In the genomic region with DNA sequence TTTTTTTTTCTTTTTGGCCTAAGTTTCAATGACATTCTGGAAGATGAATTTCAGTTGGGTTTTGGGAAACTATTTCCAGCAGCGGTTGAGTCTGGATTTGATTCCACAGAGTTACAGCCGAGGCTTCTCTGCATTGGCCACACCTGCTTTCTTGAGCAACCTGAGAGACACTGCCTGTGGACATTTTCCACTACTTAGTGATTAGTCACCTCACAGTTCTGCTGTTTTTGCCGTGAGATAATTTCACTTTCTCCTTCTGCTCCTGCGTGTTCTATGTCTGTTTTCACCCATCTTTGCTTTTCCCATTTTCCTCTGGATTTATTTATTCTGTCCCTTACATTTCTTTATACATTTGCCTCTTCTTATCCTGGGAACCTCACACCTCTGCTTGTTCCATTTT, we compare ENCODE assay signal across 12 cellular contexts.
DNase-seq lines count a peak whose midpoint lies in the region; ATAC-seq and TF ChIP-seq lines count a peak whose summit lies in the region.
"Had no signal": no experiment of that assay in that cellular context is flagged by ENCODE, and none has a peak within 500 bp of the region (broad histone marks: within the 10 kb centered on the region; RNA-seq: fewer than 3 reads in every experiment).

No MANE protein-coding gene starts in this region.

- no peak for TF ChIP-seq CTCF in gastroesophageal sphincter (IDR thresholded peaks at IDR 0.05)

- H3K4me1 ChIP-seq in SJSA1 (replicated peaks), result peaks cover 44% of the 10 kb centered on the region
- peaks cover 0 to 57% (median 17%) of the 10 kb centered on the region in 3 donors for H3K4me1 ChIP-seq in gastroesophageal sphincter

- WGBS in gastroesophageal sphincter (ENCODE audit: low coverage in 1 of 2), 2 donors, result 40 to 59% methylated on average over 4 of the region's 4 CpGs

- ATAC-seq in gastroesophageal sphincter, result peak; percentile 87
- ATAC-seq in sciatic nerve, result peak; percentile 80
- ATAC-seq in HG02571 (IDR thresholded peaks at IDR 0.05; ENCODE audit: unreplicated experiment), result no peak
- no peak for ATAC-seq in GM18873 (IDR thresholded peaks at IDR 0.05; ENCODE audit: low FRiP score, unreplicated experiment)
- no peak for ATAC-seq in effector memory CD8-positive, alpha-beta T cell (replicated peaks)

- H3K27me3 ChIP-seq in SJSA1 (replicated peaks) (no peaks in the 10 kb centered on the region), gastroesophageal sphincter (no peaks in the 10 kb centered on the region)

- no peaks in the 10 kb centered on the region for H3K27me3 Mint-ChIP-seq in effector memory CD8-positive, alpha-beta T cell

- H3K36me3 ChIP-seq in SJSA1 (no peaks in the 10 kb centered on the region), gastroesophageal sphincter (no peaks in the 10 kb centered on the region)

- no peaks in the 10 kb centered on the region for H3K9me3 ChIP-seq in SJSA1 (replicated peaks)
- H3K9me3 ChIP-seq in gastroesophageal sphincter, result no peaks in the 10 kb centered on the region

- no peak overlapping the region for H3K4me3 Mint-ChIP-seq in effector memory CD8-positive, alpha-beta T cell
- H3K4me3 Mint-ChIP-seq: memory B cell had no signal

- H3K27ac ChIP-seq in SJSA1, result peak overlapping the region; percentile 74
- peak overlapping the region; percentile 50 to 74 (median 62) for H3K27ac ChIP-seq in gastroesophageal sphincter
- H3K27ac ChIP-seq: VCaP had no signal

- no peaks in the 10 kb centered on the region for H3K4me1 Mint-ChIP-seq in effector memory CD8-positive, alpha-beta T cell (ENCODE audit: low read depth in 2 of 2)
- H3K4me1 Mint-ChIP-seq: memory B cell had no signal

- no peak overlapping the region for H3K27ac Mint-ChIP-seq in effector memory CD8-positive, alpha-beta T cell
- H3K27ac Mint-ChIP-seq: memory B cell had no signal

- no peak for TF ChIP-seq POLR2A in gastroesophageal sphincter (IDR thresholded peaks at IDR 0.05)

- H3K36me3 Mint-ChIP-seq in effector memory CD8-positive, alpha-beta T cell (ENCODE audit: insufficient read depth), result peaks cover 4% of the 10 kb centered on the region
- H3K36me3 Mint-ChIP-seq: memory B cell had no signal

- peak overlapping the region; percentile 23 for H3K4me3 ChIP-seq in SJSA1
- H3K4me3 ChIP-seq in gastroesophageal sphincter, result peak overlapping the region; percentile 5 to 17

- no peak for TF ChIP-seq EP300 in gastroesophageal sphincter (IDR thresholded peaks at IDR 0.05)

- no peaks in the 10 kb centered on the region for H3K9me3 Mint-ChIP-seq in effector memory CD8-positive, alpha-beta T cell
- H3K9me3 Mint-ChIP-seq: memory B cell had no signal

- intact Hi-C loops in sciatic nerve (cut with DNase I), result no loop called here

- peak; percentile 76 for DNase-seq in EH (ENCODE audit: low read depth)
- DNase-seq in SJSA1 (ENCODE audit: low read depth in 1 of 2, low spot score in 2 of 2), result no peak
- DNase-seq in sciatic nerve (ENCODE audit: low spot score), result no peak
- DNase-seq in activated T-cell treated with anti-CD3 and anti-CD28 coated beads for 4 hours, result no peak
- DNase-seq in effector memory CD8-positive, alpha-beta T cell, result no peak
- DNase-seq: DMS79 treated with DMSO at 0.1 percent for 48 hours, NCI-H2171 treated with DMSO at 0.1 percent for 48 hours had no signal

Comparison
In these comparisons a context has a peak if more than half of its experiments do, and no peak if none do; other contexts are left out.
1. ATAC-seq: peak in gastroesophageal sphincter (single experiment) and sciatic nerve (single experiment); none in HG02571 (single experiment), GM18873 (single experiment) and effector memory CD8-positive, alpha-beta T cell (single experiment).